Comparison of ENCODE assay signal across 21 cellular contexts in genomic region chr17:32261937-32262510, GRCh38. TPM values are rescaled to one million over a fixed set of nuclear protein-coding genes. Genes with fewer than 3 reads are reported as not detected.
A peak's percentile ranks its signal among the peaks of the same experiment; 100 is the strongest.
DNase-seq lines count a peak whose midpoint lies in the region; ATAC-seq, FAIRE-seq and TF ChIP-seq lines count a peak whose summit lies in the region.
"Had no signal": no experiment of that assay in that cellular context is flagged by ENCODE, and none has a peak within 500 bp of the region (broad histone marks: within the 10 kb centered on the region; RNA-seq: fewer than 3 reads in every experiment).

No MANE protein-coding gene starts in this region.

- no peak overlapping the region for H3K18ac ChIP-seq in H1 (ENCODE audit: extremely low read depth, low read length)

- H3K4me3 ChIP-seq in SK-N-SH (ENCODE audit: low read depth in 2 of 2, low read length in 1 of 2) (no peak overlapping the region), H1 (ENCODE audit: extremely low read depth in 1 of 4, insufficient read depth in 2 of 4, low read depth in 3 of 4, low read length in 4 of 4) (no peak overlapping the region), neural progenitor cell (no peak overlapping the region)
- H3K4me3 ChIP-seq: SK-N-MC had no signal

- no peak overlapping the region for H4K8ac ChIP-seq in H1 (ENCODE audit: extremely low read depth, insufficient read depth, low read length)

- H3K36me3 ChIP-seq in SK-N-SH (replicated peaks in 1 of 2; ENCODE audit: control insufficient read depth in 1 of 2, insufficient read depth in 2 of 2, low read length in 1 of 2) (no peaks in the 10 kb centered on the region), H1 (ENCODE audit: control insufficient read depth in 2 of 4, insufficient read depth in 4 of 4, low read length in 3 of 4) (no peaks in the 10 kb centered on the region), neural progenitor cell (no peaks in the 10 kb centered on the region)
- H3K36me3 ChIP-seq: BE2C had no signal

- no peaks in the 10 kb centered on the region for H3K9me3 Mint-ChIP-seq in neural progenitor cell

- no peak overlapping the region for H2BK5ac ChIP-seq in H1 (ENCODE audit: low read depth, low read length)

- TF ChIP-seq POLR2A in H1 (IDR thresholded peaks at IDR 0.05; ENCODE audit: control extremely low read depth in 1 of 2, low read depth in 2 of 2, low read length in 2 of 2): no peak

- H2BK15ac ChIP-seq in H1 (ENCODE audit: low read length): no peak overlapping the region

- 82% methylated on average over 13 of the region's 13 CpGs for WGBS in SK-N-SH (ENCODE audit: low lambda C conversion rate)
- 95% methylated on average over 13 of the region's 13 CpGs; no CpG with 5 or more reads in 1 of the 2 experiments for WGBS in H1 (ENCODE audit: extremely low coverage in 1 of 2, insufficient coverage in 1 of 2, insufficient read length in 1 of 2, insufficient replicate concordance in 2 of 2, low coverage in 1 of 2, low lambda C conversion rate in 2 of 2, missing lambda C conversion rate in 1 of 2), 2 experiments

- H3K36me3 Mint-ChIP-seq in neural progenitor cell: peaks cover 2% of the 10 kb centered on the region
- H3K36me3 Mint-ChIP-seq: CD4-positive, CD25-positive, alpha-beta regulatory T cell had no signal

- no peak overlapping the region for H3K56ac ChIP-seq in H1 (replicated peaks; ENCODE audit: insufficient read length, low read depth, low read length)

- TF ChIP-seq RAD21 in SK-N-SH (IDR thresholded peaks at IDR 0.05; ENCODE audit: low read length): no peak
- TF ChIP-seq RAD21 in Ishikawa (IDR thresholded peaks at IDR 0.05; ENCODE audit: low read depth): no peak
- TF ChIP-seq RAD21 in H1 (IDR thresholded peaks at IDR 0.05 in 1 of 2, conservative IDR thresholded peaks at IDR 0.05 in 1 of 2; ENCODE audit: low read depth in 2 of 2, low read length in 2 of 2): no peak

- POLR2A ChIA-PET in SK-N-SH (lab: Yijun Ruan, JAX) (no interaction called here), H1 (lab: Charles Lee; ENCODE audit: partially characterized antibody) (interaction anchor here (0.8 to 4.5 kb wide), 5 partner anchors 19 to 95 kb away, joined by 3 to 15 read pairs (median 3); no protein-coding TSS in a partner anchor)

- H3K27ac ChIP-seq in SK-N-SH (ENCODE audit: low read depth in 2 of 2, low read length in 1 of 2) (no peak overlapping the region), H1 (ENCODE audit: low read depth, low read length) (no peak overlapping the region), neural progenitor cell (no peak overlapping the region)
- H3K27ac ChIP-seq: SK-N-MC had no signal

- H3K4ac ChIP-seq in H1 (replicated peaks; ENCODE audit: insufficient read length, low read depth, low read length): no peak overlapping the region

- no peak overlapping the region for H3K14ac ChIP-seq in H1 (ENCODE audit: insufficient read length)

- TF ChIP-seq EP300 in SK-N-SH (IDR thresholded peaks at IDR 0.05; ENCODE audit: borderline replicate concordance in 1 of 2, low read depth in 1 of 2, low read length in 1 of 2) (no peak), Ishikawa (IDR thresholded peaks at IDR 0.05; ENCODE audit: borderline replicate concordance) (no peak), H1 (IDR thresholded peaks at IDR 0.05; ENCODE audit: borderline replicate concordance in 1 of 2, low read depth in 2 of 2, low read length in 2 of 2) (no peak)

- H3K4me1 ChIP-seq in SK-N-SH (ENCODE audit: control insufficient read depth in 1 of 2, insufficient read depth in 2 of 2, low read depth in 1 of 2, low read length in 1 of 2) (peaks cover 0 to 10% of the 10 kb centered on the region in 2 experiments; a peak in 1 of 4 replicates), H1 (replicated peaks in 1 of 4; ENCODE audit: control insufficient read depth in 3 of 4, insufficient read depth in 4 of 4, low read length in 3 of 4) (peaks cover 12 to 23% (median 17%) of the 10 kb centered on the region in 4 experiments), neural progenitor cell (peaks cover 33% of the 10 kb centered on the region)
- H3K4me1 ChIP-seq: BE2C had no signal

- CTCF ChIA-PET in SK-N-SH (lab: Yijun Ruan, JAX) (interaction anchor here (0.9 to 13.5 kb wide), 5 partner anchors 9 to 59 kb away, joined by 3 to 192 read pairs (median 5); no protein-coding TSS in a partner anchor), H1 (lab: Charles Lee; ENCODE audit: partially characterized antibody) (interaction anchor here (1.0 to 6.5 kb wide), 10 partner anchors 10 to 79 kb away, joined by 3 to 61 read pairs (median 4); no protein-coding TSS in a partner anchor)

- H3K79me2 ChIP-seq in SK-N-SH (ENCODE audit: insufficient read depth): no peaks in the 10 kb centered on the region
- no peaks in the 10 kb centered on the region for H3K79me2 ChIP-seq in H1 (ENCODE audit: control insufficient read depth in 1 of 2, insufficient read depth in 2 of 2, low read length in 2 of 2)
- H3K79me2 ChIP-seq in neural progenitor cell (ENCODE audit: low read depth): no peaks in the 10 kb centered on the region

- DNase-seq in SK-N-SH (no peak), H1 (ENCODE audit: low read depth in 1 of 2, low spot score in 2 of 2) (no peak), neural progenitor cell (ENCODE audit: low spot score) (peak; percentile 63), NCI-H2081 treated with DMSO at 0.1 percent for 48 hours (lab: John Stamatoyannopoulos, UW) (no peak)
- DNase-seq: BE2C; CD4-positive, CD25-positive, alpha-beta regulatory T cell; COR-L47; GOT3; NCI-H1417 treated with DMSO at 0.1 percent for 48 hours; NCI-H1930; NCI-H446; NCI-H526 treated with DMSO at 0.1 percent for 48 hours; OCI-M1; SHP77 had no signal

- H3K4me1 Mint-ChIP-seq in neural progenitor cell: peaks cover 65% of the 10 kb centered on the region

- H3K9ac ChIP-seq in SK-N-SH: no peak overlapping the region
- H3K9ac ChIP-seq in H1 (replicated peaks in 1 of 4; ENCODE audit: extremely low read depth in 1 of 4, low read depth in 3 of 4, low read length in 3 of 4): no peak overlapping the region
- no peak overlapping the region for H3K9ac ChIP-seq in neural progenitor cell

- ATAC-seq in SK-N-SH treated with all-trans-retinoic acid at 6 μM for 48 hours (no peak), GM18909 (IDR thresholded peaks at IDR 0.05; ENCODE audit: poor library complexity, unreplicated experiment) (no peak)
- no peak for ATAC-seq in activated CD4-positive, CD25-positive, alpha-beta regulatory T cell treated with anti-CD3 and anti-CD28 coated beads, Interleukin-2, amount 50 U/mL, for 24 hours

- H3K27me3 ChIP-seq in SK-N-SH (ENCODE audit: insufficient read depth) (peaks cover 6% of the 10 kb centered on the region; the same call in 1 of the 2 replicates), H1 (replicated peaks in 1 of 4; ENCODE audit: control insufficient read depth in 3 of 4, extremely low read depth in 1 of 4, insufficient read depth in 3 of 4, low read length in 3 of 4) (peaks cover 0 to 17% (median 13%) of the 10 kb centered on the region in 4 experiments; a peak in 3 of 7 replicates), neural progenitor cell (peaks cover 33% of the 10 kb centered on the region)
- H3K27me3 ChIP-seq: BE2C had no signal

- no peak overlapping the region for H3K27ac Mint-ChIP-seq in neural progenitor cell
- H3K27ac Mint-ChIP-seq: CD4-positive, CD25-positive, alpha-beta regulatory T cell had no signal

- no peak for FAIRE-seq in H1 (lab: Jason Lieb, UNC)
- FAIRE-seq: GM12891 had no signal

- H3K23me2 ChIP-seq in H1 (ENCODE audit: low read depth, low read length): peaks cover 12% of the 10 kb centered on the region; the same call in 1 of the 2 replicates

- H3K23ac ChIP-seq in H1 (ENCODE audit: insufficient read length): no peak overlapping the region

- H4K20me1 ChIP-seq in SK-N-SH (ENCODE audit: insufficient read depth) (no peaks in the 10 kb centered on the region), H1 (replicated peaks in 1 of 2; ENCODE audit: control insufficient read depth in 1 of 2, insufficient read depth in 2 of 2, low read length in 2 of 2) (no peaks in the 10 kb centered on the region), neural progenitor cell (ENCODE audit: low read depth) (peaks cover 3% of the 10 kb centered on the region)

- H2AFZ ChIP-seq in SK-N-SH (ENCODE audit: low read depth) (no peak overlapping the region), H1 (ENCODE audit: low read length) (no peak overlapping the region), neural progenitor cell (replicated peaks) (no peak overlapping the region)

- no peaks in the 10 kb centered on the region for H3K9me3 ChIP-seq in SK-N-SH
- H3K9me3 ChIP-seq in H1 (ENCODE audit: insufficient read depth in 2 of 2, low read depth in 1 of 2, low read length in 1 of 2): no peaks in the 10 kb centered on the region
- H3K9me3 ChIP-seq in neural progenitor cell (ENCODE audit: low read depth): no peaks in the 10 kb centered on the region
- H3K9me3 ChIP-seq: BE2C had no signal

- no peaks in the 10 kb centered on the region for H3K9me2 ChIP-seq in SK-N-SH

- no peak overlapping the region for H4K91ac ChIP-seq in H1 (replicated peaks; ENCODE audit: insufficient read length, low read length)

- H3K4me2 ChIP-seq in SK-N-SH (no peak overlapping the region), H1 (ENCODE audit: insufficient read depth in 1 of 2, low read depth in 2 of 2, low read length in 2 of 2) (no peak overlapping the region), neural progenitor cell (no peak overlapping the region)

- 0 out of 2 replicates have a peak overlapping the region, but pooled peaks have one; percentile 19 for H2BK12ac ChIP-seq in H1 (ENCODE audit: low read depth, low read length)

- no peak overlapping the region for H2AK5ac ChIP-seq in H1 (ENCODE audit: low read depth, low read length)

- H3F3A ChIP-seq in SK-N-SH (replicated peaks; ENCODE audit: insufficient read depth) (peaks cover 7% of the 10 kb centered on the region), neural progenitor cell (ENCODE audit: low read depth) (peaks cover 33% of the 10 kb centered on the region)

- TF ChIP-seq CTCF in SK-N-SH (IDR thresholded peaks at IDR 0.05) (no peak), H1 (IDR thresholded peaks at IDR 0.05; ENCODE audit: control extremely low read depth in 1 of 3, insufficient read depth in 1 of 3, low read depth in 1 of 3, low read length in 3 of 3) (no peak), neural progenitor cell (IDR thresholded peaks at IDR 0.05) (no peak)

- no peaks in the 10 kb centered on the region for H3K79me1 ChIP-seq in H1 (ENCODE audit: low read depth, low read length)

- H2BK120ac ChIP-seq in H1 (replicated peaks; ENCODE audit: low read depth, low read length): no peak overlapping the region

- H3K27me3 Mint-ChIP-seq in neural progenitor cell (ENCODE audit: insufficient read depth, low read depth): peaks cover 40% of the 10 kb centered on the region

- H3K4me3 Mint-ChIP-seq in neural progenitor cell: peak overlapping the region; percentile 32
- H3K4me3 Mint-ChIP-seq: CD4-positive, CD25-positive, alpha-beta regulatory T cell had no signal

- H2BK20ac ChIP-seq in H1 (ENCODE audit: low read length): no peak overlapping the region

- H4K5ac ChIP-seq in H1 (ENCODE audit: insufficient read length, low read depth, low read length): no peak overlapping the region

RNA-seq across cellular contexts. Expression of gene RHBDL3, which starts 3.6 kb away (rescaled TPM):
- polyA plus RNA-seq in SK-N-SH (2012; rRNA removed) (0.39 and 0.72 TPM in 2 replicates), H1 (2011; rRNA removed) (9.6 and 15.9 TPM in 2 replicates)
- polyA plus RNA-seq in SK-N-SH (2012; cell fraction: cytosol; rRNA removed): 0.31 and 0.63 TPM in 2 replicates
- 0.66 and 0.99 TPM in 2 replicates for polyA plus RNA-seq in SK-N-SH (2012; cell fraction: nucleus; rRNA removed)
- total RNA-seq in H1 (2021; fragmentation: NEBNext Ultra II Directional; extraction: Animal tissue kit (Norgen Biotek cat#: 25700)): 11.8 and 12.2 TPM in 2 replicates
- polyA plus RNA-seq in H1 (2011; cell fraction: cytosol; rRNA removed): 12.9 TPM
- 19.8 TPM for polyA plus RNA-seq in H1 (2011; cell fraction: nucleus; rRNA removed)
- 10.2 to 14.8 TPM (median 13.4 TPM) in 4 replicates for polyA plus RNA-seq in H1 (2012, experiment 1 of 2)
- polyA plus RNA-seq in H1 (2012, experiment 2 of 2): 8.6 TPM
- polyA plus RNA-seq in H1 (2013, experiment 1 of 2): 2.7 TPM
- polyA plus RNA-seq in H1 (2013, experiment 2 of 2): 2.7 TPM
- polyA minus RNA-seq in H1 (2011; rRNA and poly(A)+ RNA removed): 15.4 and 19.0 TPM in 2 replicates
- polyA minus RNA-seq in H1 (2011; cell fraction: cytosol; rRNA and poly(A)+ RNA removed): 8.8 TPM
- 12.4 TPM for polyA minus RNA-seq in H1 (2011; cell fraction: nucleus; rRNA and poly(A)+ RNA removed)
- 2.5 and 3.7 TPM in 2 replicates for total RNA-seq in neural progenitor cell (ENCODE audit: low replicate concordance)
- total RNA-seq: CD4-positive, CD25-positive, alpha-beta regulatory T cell; MCF 10A had no signal
- polyA plus RNA-seq: CD4-positive, CD25-positive, alpha-beta regulatory T cell had no signal
